18 cellular contexts compared by ENCODE assay signal in the genomic region with DNA sequence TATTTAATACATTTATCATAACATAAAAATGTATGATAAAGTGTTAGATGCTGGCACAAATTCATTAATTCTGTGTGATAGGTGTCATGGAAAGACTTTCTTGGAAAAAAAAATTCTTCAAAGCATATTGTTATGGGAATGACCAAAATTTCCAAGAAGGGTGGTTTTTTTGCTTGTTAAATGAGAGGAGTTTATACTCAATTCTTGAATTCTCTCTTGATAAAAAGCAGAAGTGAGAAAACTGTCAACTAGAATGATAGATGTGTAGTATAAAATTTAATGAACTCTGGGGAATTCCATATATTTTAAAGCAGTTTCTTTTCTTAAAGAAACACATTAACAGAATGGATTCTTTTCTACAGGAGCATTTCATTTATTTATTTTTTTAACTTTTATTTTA.
DNase-seq lines count a peak whose midpoint lies in the region; ATAC-seq and TF ChIP-seq lines count a peak whose summit lies in the region.
"Had no signal": no experiment of that assay in that cellular context is flagged by ENCODE, and none has a peak within 500 bp of the region (broad histone marks: within the 10 kb centered on the region; RNA-seq: fewer than 3 reads in every experiment).

No MANE protein-coding gene starts in this region.

- peak overlapping the region; percentile 4; the same call in 1 of the 2 replicates for H3K27ac ChIP-seq in OCI-LY3 (ENCODE audit: low read length)
- H3K27ac ChIP-seq in left ventricle myocardium inferior (replicated peaks), result no peak overlapping the region
- no peak overlapping the region for H3K27ac ChIP-seq in upper lobe of left lung
- H3K27ac ChIP-seq in suprapubic skin, result no peak overlapping the region
- H3K27ac ChIP-seq: KMS-11, PC-9 had no signal

- peaks cover 39% of the 10 kb centered on the region for H3K4me1 ChIP-seq in OCI-LY3 (ENCODE audit: low read length)
- no peaks in the 10 kb centered on the region for H3K4me1 ChIP-seq in left ventricle myocardium inferior
- H3K4me1 ChIP-seq in upper lobe of left lung, result no peaks in the 10 kb centered on the region
- H3K4me1 ChIP-seq in suprapubic skin, result no peaks in the 10 kb centered on the region

- peaks cover 7% of the 10 kb centered on the region; the same call in 1 of the 2 replicates for H3K9me3 ChIP-seq in OCI-LY3 (ENCODE audit: insufficient read depth, low read length)
- H3K9me3 ChIP-seq in left ventricle myocardium inferior (replicated peaks), result peaks cover 18% of the 10 kb centered on the region
- H3K9me3 ChIP-seq in upper lobe of left lung, result no peaks in the 10 kb centered on the region
- no peaks in the 10 kb centered on the region for H3K9me3 ChIP-seq in suprapubic skin
- H3K9me3 ChIP-seq: SK-N-SH had no signal

- DNase-seq in left ventricle myocardium inferior (no peak), upper lobe of left lung (no peak), suprapubic skin (ENCODE audit: low spot score in 2 of 2) (no peak), AG08395 (ENCODE audit: low spot score) (no peak)
- DNase-seq: activated CD4-positive, alpha-beta T cell treated with anti-CD3 and anti-CD28 coated beads, Interleukin-2, amount 50 U/mL, for 48 hours; cerebellar nuclear complex; NCI-H146; NCI-H510A; PC-9; SK-N-SH; stimulated activated naive CD4-positive, alpha-beta T cell treated with Interleukin-2 at 50 U/mL for 16 hours had no signal

- TF ChIP-seq POLR2A in upper lobe of left lung (IDR thresholded peaks at IDR 0.05) (no peak), suprapubic skin (IDR thresholded peaks at IDR 0.05) (no peak)

- intact Hi-C loops in left ventricle myocardium inferior (cut with micrococcal nuclease), result no loop called here

- H3K4me2 ChIP-seq in OCI-LY3 (ENCODE audit: low read length), result peak overlapping the region; percentile 48
- H3K4me2 ChIP-seq: KMS-11, PC-9, SK-N-SH, smooth muscle cell had no signal

- H3K79me2 ChIP-seq in OCI-LY3 (ENCODE audit: low read length), result no peaks in the 10 kb centered on the region

- H2AFZ ChIP-seq in OCI-LY3 (ENCODE audit: low read depth, low read length), result no peak overlapping the region
- H2AFZ ChIP-seq: PC-9 had no signal

- no peak overlapping the region for H3K9ac ChIP-seq in OCI-LY3 (ENCODE audit: low read length)
- H3K9ac ChIP-seq: KMS-11, SK-N-SH had no signal

- H3K36me3 ChIP-seq in OCI-LY3 (replicated peaks; ENCODE audit: low read depth, low read length), result no peaks in the 10 kb centered on the region
- H3K36me3 ChIP-seq in left ventricle myocardium inferior, result no peaks in the 10 kb centered on the region
- H3K36me3 ChIP-seq in upper lobe of left lung, result no peaks in the 10 kb centered on the region
- H3K36me3 ChIP-seq in suprapubic skin, result no peaks in the 10 kb centered on the region

- no peak overlapping the region for H3K4me3 ChIP-seq in OCI-LY3 (ENCODE audit: low read length)
- H3K4me3 ChIP-seq in left ventricle myocardium inferior, result no peak overlapping the region
- H3K4me3 ChIP-seq in upper lobe of left lung, result no peak overlapping the region
- H3K4me3 ChIP-seq in suprapubic skin, result no peak overlapping the region
- H3K4me3 ChIP-seq: PC-9, smooth muscle cell had no signal

- TF ChIP-seq CTCF in OCI-LY3 (IDR thresholded peaks at IDR 0.05; ENCODE audit: low read depth, low read length) (no peak), left ventricle myocardium inferior (IDR thresholded peaks at IDR 0.05; ENCODE audit: borderline replicate concordance) (no peak), upper lobe of left lung (IDR thresholded peaks at IDR 0.05) (no peak), suprapubic skin (IDR thresholded peaks at IDR 0.05) (no peak)

- H3K27me3 ChIP-seq in OCI-LY3 (ENCODE audit: low read depth, low read length), result no peaks in the 10 kb centered on the region
- no peaks in the 10 kb centered on the region for H3K27me3 ChIP-seq in left ventricle myocardium inferior (ENCODE audit: low read depth)
- H3K27me3 ChIP-seq in upper lobe of left lung, result no peaks in the 10 kb centered on the region
- no peaks in the 10 kb centered on the region for H3K27me3 ChIP-seq in suprapubic skin

- ATAC-seq in GM18861 (IDR thresholded peaks at IDR 0.05; ENCODE audit: unreplicated experiment) (peak; percentile 69), GM21786 (IDR thresholded peaks at IDR 0.05; ENCODE audit: unreplicated experiment) (peak; percentile 84), HG03135 (IDR thresholded peaks at IDR 0.05; ENCODE audit: unreplicated experiment) (peak; percentile 65), upper lobe of left lung (ENCODE audit: low FRiP score in 2 of 2) (no peak)
- ATAC-seq: left lobe of liver had no signal

- no peaks in the 10 kb centered on the region for H4K20me1 ChIP-seq in OCI-LY3 (ENCODE audit: insufficient read depth, low read length)

- no peak for TF ChIP-seq EP300 in upper lobe of left lung (IDR thresholded peaks at IDR 0.05)
- no peak for TF ChIP-seq EP300 in suprapubic skin (IDR thresholded peaks at IDR 0.05)

Comparison
In these comparisons a context has a peak if more than half of its experiments do, and no peak if none do; other contexts are left out.
1. ATAC-seq: peak in GM18861 (single experiment), GM21786 (single experiment) and HG03135 (single experiment); none in upper lobe of left lung (0 of 2).